ENCODE assay signal across 14 cellular contexts in genomic region chr17:19975601-19976000, GRCh38. TPM values are rescaled to one million over a fixed set of nuclear protein-coding genes. Genes with fewer than 3 reads are reported as not detected.
A peak's percentile ranks its signal among the peaks of the same experiment; 100 is the strongest.
DNase-seq lines count a peak whose midpoint lies in the region; ATAC-seq, FAIRE-seq and TF ChIP-seq lines count a peak whose summit lies in the region.
"Had no signal": no experiment of that assay in that cellular context is flagged by ENCODE, and none has a peak within 500 bp of the region (broad histone marks: within the 10 kb centered on the region; RNA-seq: fewer than 3 reads in every experiment).

No MANE protein-coding gene starts in this region.

- in situ Hi-C loops in GM12878 (cut with MboI), result no loop called here

- FAIRE-seq in GM12878 (lab: Jason Lieb, UNC) (no peak), GM12891 (lab: Jason Lieb, UNC) (no peak)

- H3K4me3 ChIP-seq in GM12878, result peak overlapping the region; percentile 73
- peak overlapping the region in 1 of 2 experiments; percentile 95 for H3K4me3 ChIP-seq in neutrophil (ENCODE audit: low read depth in 1 of 2, low read length in 1 of 2)

- RAD21 ChIA-PET in GM12878 (lab: Charles Lee; ENCODE audit: unreplicated experiment), result no interaction called here

- peaks cover 36% of the 10 kb centered on the region for H3K36me3 Mint-ChIP-seq in activated CD4-positive, alpha-beta T cell treated with anti-CD3 and anti-CD28 coated beads, Interleukin-2, amount 10 ng/mL, durations not matched to agents 24 days and 14 days (ENCODE audit: low read depth)

- H3K27ac Mint-ChIP-seq in activated CD4-positive, alpha-beta T cell treated with anti-CD3 and anti-CD28 coated beads, Interleukin-2, amount 10 ng/mL, durations not matched to agents 24 days and 14 days, result peak overlapping the region; percentile 10

- H3K9me3 ChIP-seq in GM12878 (replicated peaks; ENCODE audit: control insufficient read depth, insufficient read depth, low read length) (no peaks in the 10 kb centered on the region; the same call in 2 of the 3 replicates), neutrophil (no peaks in the 10 kb centered on the region)
- H3K9me3 ChIP-seq: heart right ventricle, thoracic aorta had no signal

- 82% methylated on average over 3 of the region's 3 CpGs for WGBS in GM12878 (ENCODE audit: insufficient coverage, insufficient replicate concordance, low lambda C conversion rate, missing lambda C conversion rate)

- peaks cover 6% of the 10 kb centered on the region; the same call in 1 of the 2 replicates for H3K4me1 ChIP-seq in GM12878 (ENCODE audit: control insufficient read depth, insufficient read depth, low read length)
- H3K4me1 ChIP-seq in neutrophil (ENCODE audit: control insufficient read depth in 1 of 2, insufficient read depth in 1 of 2, low read depth in 1 of 2, low read length in 1 of 2), result peaks cover 76 to 84% of the 10 kb centered on the region in 2 experiments

- peaks cover 4% of the 10 kb centered on the region for H3K9me3 Mint-ChIP-seq in activated CD4-positive, alpha-beta T cell treated with anti-CD3 and anti-CD28 coated beads, Interleukin-2, amount 10 ng/mL, durations not matched to agents 24 days and 14 days

- peaks cover 34% of the 10 kb centered on the region for H3K4me1 Mint-ChIP-seq in activated CD4-positive, alpha-beta T cell treated with anti-CD3 and anti-CD28 coated beads, Interleukin-2, amount 10 ng/mL, durations not matched to agents 24 days and 14 days

- no peak for TF ChIP-seq POLR2A in GM12878 (IDR thresholded peaks at IDR 0.05; ENCODE audit: low read depth, low read length)
- TF ChIP-seq POLR2A in GM12891 (IDR thresholded peaks at IDR 0.05; ENCODE audit: low read depth, low read length), result no peak

- no peaks in the 10 kb centered on the region for H3K27me3 ChIP-seq in GM12878 (replicated peaks in 1 of 2; ENCODE audit: control insufficient read depth in 2 of 2, insufficient read depth in 2 of 2, low read length in 1 of 2)
- no peaks in the 10 kb centered on the region for H3K27me3 ChIP-seq in neutrophil
- H3K27me3 ChIP-seq: heart right ventricle had no signal

- intact Hi-C loops in activated CD4-positive, alpha-beta T cell treated with anti-CD3 and anti-CD28 coated beads, Interleukin-2, amount 10 ng/mL, durations not matched to agents 24 days and 14 days (cut with micrococcal nuclease), result loop anchor here (5.0 kb wide), 1 partner anchor 108 kb away; the partner anchor contains the start of gene ULK2
- intact Hi-C loops in GM12878 (cut with micrococcal nuclease; ENCODE audit: unreplicated experiment), result no loop called here

- no peak for TF ChIP-seq RAD21 in GM12878 (IDR thresholded peaks at IDR 0.05; ENCODE audit: insufficient read depth, low read depth, low read length)

- H3K9ac ChIP-seq in GM12878 (ENCODE audit: control insufficient read depth, insufficient read depth, low read length), result peak overlapping the region; percentile 4; the same call in 1 of the 2 replicates

- peak overlapping the region; percentile 67 for H3K4me3 Mint-ChIP-seq in activated CD4-positive, alpha-beta T cell treated with anti-CD3 and anti-CD28 coated beads, Interleukin-2, amount 10 ng/mL, durations not matched to agents 24 days and 14 days

- SMC1A ChIA-PET in GM12878 (lab: Charles Lee; ENCODE audit: uncharacterized antibody, unreplicated experiment), result interaction anchor here (1.0 to 1.5 kb wide), 2 partner anchors 12 to 16 kb away, joined by 3 to 4 read pairs; no protein-coding TSS in a partner anchor

- CTCF ChIA-PET in GM12878 (lab: Yijun Ruan, JAX), result interaction anchor here (1.0 to 1.6 kb wide), 3 partner anchors 16 to 172 kb away, joined by 3 read pairs; partner anchors contain the start of gene SPECC1

- H3K27ac ChIP-seq in GM12878 (ENCODE audit: control insufficient read depth, insufficient read depth), result no peak overlapping the region
- H3K27ac ChIP-seq in neutrophil, result peak overlapping the region; percentile 97
- H3K27ac ChIP-seq: thoracic aorta, VCaP had no signal

- H3K36me3 ChIP-seq in GM12878 (ENCODE audit: control insufficient read depth in 2 of 2, insufficient read depth in 2 of 2, low read length in 1 of 2), result no peaks in the 10 kb centered on the region; a peak in 1 of 4 replicates
- H3K36me3 ChIP-seq in neutrophil, result peaks cover 6% of the 10 kb centered on the region
- H3K36me3 ChIP-seq: thoracic aorta had no signal

- no peak for ATAC-seq in GM12878
- no peak for ATAC-seq in HG02840 (IDR thresholded peaks at IDR 0.05; ENCODE audit: low FRiP score, unreplicated experiment)
- ATAC-seq: heart right ventricle had no signal

- no peaks in the 10 kb centered on the region for H3K27me3 Mint-ChIP-seq in activated CD4-positive, alpha-beta T cell treated with anti-CD3 and anti-CD28 coated beads, Interleukin-2, amount 10 ng/mL, durations not matched to agents 24 days and 14 days

- H3K79me2 ChIP-seq in GM12878 (ENCODE audit: control insufficient read depth, insufficient read depth, low read length), result peaks cover 64% of the 10 kb centered on the region

- TF ChIP-seq CTCF in GM12878 (IDR thresholded peaks at IDR 0.05 in 2 of 3, conservative IDR thresholded peaks at IDR 0.05 in 1 of 3; ENCODE audit: control insufficient read depth in 2 of 3, extremely low read depth in 1 of 3, insufficient read depth in 1 of 3, low read depth in 3 of 3, low read length in 3 of 3), result no peak
- no peak for TF ChIP-seq CTCF in neutrophil (IDR thresholded peaks at IDR 0.05)

- no peaks in the 10 kb centered on the region for H4K20me1 ChIP-seq in GM12878 (ENCODE audit: control insufficient read depth, insufficient read depth)

- DNase-seq in activated CD4-positive, alpha-beta T cell treated with anti-CD3 and anti-CD28 coated beads, Interleukin-2, amount 10 ng/mL, durations not matched to agents 24 days and 14 days, result no peak
- DNase-seq in activated CD4-positive, alpha-beta T cell treated with anti-CD3 and anti-CD28 coated beads, Interleukin-2, amount 50 U/mL, for 1 hour, result no peak
- DNase-seq in NCI-H128 (lab: John Stamatoyannopoulos, UW; ENCODE audit: unreplicated experiment), result peak; percentile 9
- DNase-seq in GM12878 (ENCODE audit: low read depth, low spot score), result no peak
- DNase-seq in GM12891 (ENCODE audit: insufficient read length, low spot score), result no peak
- no peak for DNase-seq in NCI-H2227 treated with DMSO at 0.1 percent for 48 hours (lab: John Stamatoyannopoulos, UW)
- DNase-seq: effector memory CD4-positive, alpha-beta T cell; heart right ventricle; NCI-H1930; retina had no signal

- POLR2A ChIA-PET in GM12878 (lab: Charles Lee), result interaction anchor here (1.0 to 1.2 kb wide), 2 partner anchors 9 to 19 kb away, joined by 3 to 4 read pairs; no protein-coding TSS in a partner anchor

- no peak for TF ChIP-seq EP300 in GM12878 (IDR thresholded peaks at IDR 0.05; ENCODE audit: borderline replicate concordance in 1 of 2, control insufficient read depth in 1 of 2, low read depth in 2 of 2, low read length in 2 of 2)

- peak overlapping the region; percentile 97 for H3K4me2 ChIP-seq in GM12878 (ENCODE audit: control insufficient read depth, insufficient read depth)

- H2AFZ ChIP-seq in GM12878 (ENCODE audit: control insufficient read depth, low read depth, low read length), result no peak overlapping the region

- BruUV-seq in GM12878 (replicated peaks; lab: Mats Ljungman, UMichigan), result TSS peak; percentile 64

TF ChIP-seq in GM12878, 131 proteins besides CTCF, POLR2A, EP300 and RAD21 (continues in another document):
- no peak for TF ChIP-seq TCF3 (IDR thresholded peaks at IDR 0.05; ENCODE audit: borderline replicate concordance, insufficient read depth, low read depth, low read length)

TF ChIP-seq in GM12891, 5 proteins besides CTCF, POLR2A, EP300 and RAD21 (continues in another document):
- TF ChIP-seq TAF1 (IDR thresholded peaks at IDR 0.05; ENCODE audit: low read depth, low read length), result no peak

RNA-seq across cellular contexts. Expression of gene AKAP10, which starts 2.0 kb away (rescaled TPM):
- total RNA-seq in activated CD4-positive, alpha-beta T cell treated with anti-CD3 and anti-CD28 coated beads, Interleukin-2, amount 10 ng/mL, durations not matched to agents 24 days and 14 days, result 38.4 and 42.2 TPM in 2 replicates
- total RNA-seq in GM12878 (2013; cell fraction: nucleolus; rRNA removed), result 135 and 148 TPM in 2 replicates
- total RNA-seq in GM12878 (2014; rRNA removed), result 10.8 and 15.9 TPM in 2 replicates
- total RNA-seq in GM12878 (2014; rRNA removed; fragmentation: Illumina TruSeq; extraction: Trizol), result 15.4 and 16.2 TPM in 2 replicates
- 16.7 and 19.3 TPM in 2 replicates for total RNA-seq in GM12878 (2021)
- 6.9 TPM for polyA plus RNA-seq in GM12878 (2011; ENCODE audit: low read depth)
- polyA plus RNA-seq in GM12878 (2011; rRNA removed), result 23.7 and 29.3 TPM in 2 replicates
- polyA plus RNA-seq in GM12878 (2011; cell fraction: cytosol; rRNA removed), result 11.9 and 13.0 TPM in 2 replicates
- 18.7 and 23.2 TPM in 2 replicates for polyA plus RNA-seq in GM12878 (2011; cell fraction: nucleus; rRNA removed)
- polyA plus RNA-seq in GM12878 (2012), result 8.1 and 11.6 TPM in 2 replicates
- polyA plus RNA-seq in GM12878 (2014; fragmentation: Illumina TruSeq; extraction: Trizol), result 12.3 and 12.6 TPM in 2 replicates
- polyA plus RNA-seq in GM12878 (2014; fragmentation: Nextera tagmentation; extraction: Ambion mirVana), result 1 to 10 TPM; 4.3 to 5.1 TPM
- 11.2 and 13.3 TPM in 2 replicates for polyA plus RNA-seq in GM12878 (2014; rRNA removed)
- polyA plus RNA-seq in GM12878 (2016; fragmentation: Nextera tagmentation; extraction: Ambion mirVana), result 10 to 100 TPM; 16.6 to 18.7 TPM
- polyA minus RNA-seq in GM12878 (2011; rRNA and poly(A)+ RNA removed), result 35.5 and 65.9 TPM in 2 replicates
- 11.6 and 13.3 TPM in 2 replicates for polyA minus RNA-seq in GM12878 (2011; cell fraction: cytosol; rRNA and poly(A)+ RNA removed)
- polyA minus RNA-seq in GM12878 (2011; cell fraction: nucleus; rRNA and poly(A)+ RNA removed), result 18.6 and 26.0 TPM in 2 replicates
- 8.1 TPM for polyA plus RNA-seq in GM12891 (2012; ENCODE audit: low read depth, missing spikeins)

RNA-seq across cellular contexts. Expression of gene SPECC1, which starts 33.6 kb away (rescaled TPM):
- 6.0 and 6.4 TPM in 2 replicates for total RNA-seq in activated CD4-positive, alpha-beta T cell treated with anti-CD3 and anti-CD28 coated beads, Interleukin-2, amount 10 ng/mL, durations not matched to agents 24 days and 14 days
- total RNA-seq in GM12878 (2013; cell fraction: nucleolus; rRNA removed), result 55.1 and 56.3 TPM in 2 replicates
- total RNA-seq in GM12878 (2014; rRNA removed), result 29.4 and 29.9 TPM in 2 replicates
- total RNA-seq in GM12878 (2014; rRNA removed; fragmentation: Illumina TruSeq; extraction: Trizol), result 40.6 and 40.7 TPM in 2 replicates
- total RNA-seq in GM12878 (2021), result 39.5 and 41.9 TPM in 2 replicates
- 11.0 TPM for polyA plus RNA-seq in GM12878 (2011; ENCODE audit: low read depth)
- 12.6 and 13.6 TPM in 2 replicates for polyA plus RNA-seq in GM12878 (2011; rRNA removed)
- polyA plus RNA-seq in GM12878 (2011; cell fraction: cytosol; rRNA removed), result 10.1 and 11.5 TPM in 2 replicates
- polyA plus RNA-seq in GM12878 (2011; cell fraction: nucleus; rRNA removed), result 16.0 and 23.1 TPM in 2 replicates
- polyA plus RNA-seq in GM12878 (2012), result 16.0 and 18.4 TPM in 2 replicates
- 27.4 and 33.0 TPM in 2 replicates for polyA plus RNA-seq in GM12878 (2014; fragmentation: Illumina TruSeq; extraction: Trizol)
- polyA plus RNA-seq in GM12878 (2014; fragmentation: Nextera tagmentation; extraction: Ambion mirVana), result 1 to 10 TPM; 6.4 to 7.9 TPM
- polyA plus RNA-seq in GM12878 (2014; rRNA removed), result 26.0 and 27.4 TPM in 2 replicates
- 10 to 100 TPM; 18.9 to 21.8 TPM for polyA plus RNA-seq in GM12878 (2016; fragmentation: Nextera tagmentation; extraction: Ambion mirVana)
- 18.7 and 21.2 TPM in 2 replicates for polyA minus RNA-seq in GM12878 (2011; rRNA and poly(A)+ RNA removed)
- 13.1 and 14.0 TPM in 2 replicates for polyA minus RNA-seq in GM12878 (2011; cell fraction: cytosol; rRNA and poly(A)+ RNA removed)
- 11.4 and 18.4 TPM in 2 replicates for polyA minus RNA-seq in GM12878 (2011; cell fraction: nucleus; rRNA and poly(A)+ RNA removed)
- 25.5 TPM for polyA plus RNA-seq in GM12891 (2012; ENCODE audit: low read depth, missing spikeins)
